15 cellular contexts compared by ENCODE assay signal in the genomic region with DNA sequence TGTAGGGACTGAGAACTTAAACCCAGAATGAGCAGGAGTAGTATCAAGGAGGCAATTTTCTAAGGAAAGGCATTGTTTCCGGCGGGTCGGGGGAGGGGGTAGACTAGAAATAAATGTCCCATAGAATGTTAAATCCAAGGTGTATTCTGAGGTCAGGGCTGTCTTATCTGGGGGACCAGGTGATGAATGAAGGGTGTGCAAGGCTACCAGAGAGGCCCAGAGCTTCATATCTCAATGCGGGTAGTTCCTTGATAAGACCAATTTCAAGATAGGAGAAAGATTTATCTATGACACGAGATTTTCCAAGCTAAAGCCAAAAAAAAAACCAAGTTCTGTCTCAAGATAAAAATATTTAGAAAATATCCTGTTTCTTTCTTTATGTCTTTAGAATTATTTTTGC. TPM values are rescaled to one million over a fixed set of nuclear protein-coding genes. Genes with fewer than 3 reads are reported as not detected.
DNase-seq lines count a peak whose midpoint lies in the region; ATAC-seq and TF ChIP-seq lines count a peak whose summit lies in the region.
"Had no signal": no experiment of that assay in that cellular context is flagged by ENCODE, and none has a peak within 500 bp of the region (broad histone marks: within the 10 kb centered on the region; RNA-seq: fewer than 3 reads in every experiment).

No MANE protein-coding gene starts in this region.

- H3K18ac ChIP-seq in mesenchymal stem cell (ENCODE audit: low read depth in 1 of 2, low read length in 2 of 2): no peak overlapping the region

- TF ChIP-seq CTCF in MCF 10A (IDR thresholded peaks at IDR 0.05; ENCODE audit: unreplicated experiment) (no peak), mammary epithelial cell (conservative IDR thresholded peaks at IDR 0.05 in 1 of 2, IDR thresholded peaks at IDR 0.05 in 1 of 2; ENCODE audit: extremely low read depth in 1 of 2, insufficient read depth in 1 of 2, low read depth in 1 of 2, low read length in 2 of 2) (no peak), CD14-positive monocyte (IDR thresholded peaks at IDR 0.05) (no peak), thyroid gland (IDR thresholded peaks at IDR 0.05) (no peak)

- H4K91ac ChIP-seq in mesenchymal stem cell (ENCODE audit: low read length): no peak overlapping the region

- POLR2A ChIA-PET in MCF 10A (lab: Yijun Ruan, JAX): interaction anchor here (0.6 to 2.4 kb wide), 8 partner anchors 8 to 197 kb away, joined by 3 to 12 read pairs (median 4); partner anchors contain the start of genes RBM4 and RCE1

- no peak overlapping the region for H2BK12ac ChIP-seq in mesenchymal stem cell (ENCODE audit: low read length in 2 of 2)

- H2AFZ ChIP-seq in mammary epithelial cell (ENCODE audit: low read depth, low read length) (no peak overlapping the region), mesenchymal stem cell (ENCODE audit: low read depth, low read length) (no peak overlapping the region)
- H2AFZ ChIP-seq: GM23248, PC-9 had no signal

- H3K9ac ChIP-seq in mammary epithelial cell (ENCODE audit: insufficient read depth, low read length) (no peak overlapping the region), adipocyte (ENCODE audit: low read length) (peak overlapping the region; percentile 75), mesenchymal stem cell (ENCODE audit: low read length) (peak overlapping the region; percentile 50)
- H3K9ac ChIP-seq: GM23248 had no signal

- H3K9me3 ChIP-seq in mammary epithelial cell (replicated peaks; ENCODE audit: insufficient read depth, low read length): no peaks in the 10 kb centered on the region
- no peaks in the 10 kb centered on the region for H3K9me3 ChIP-seq in adipocyte (ENCODE audit: control insufficient read depth, low read length)
- H3K9me3 ChIP-seq in mesenchymal stem cell (ENCODE audit: control insufficient read depth, low read length): no peaks in the 10 kb centered on the region
- no peaks in the 10 kb centered on the region for H3K9me3 ChIP-seq in thyroid gland
- H3K9me3 ChIP-seq: MG63 had no signal

- H3K14ac ChIP-seq in mesenchymal stem cell (ENCODE audit: low read length in 2 of 2): no peak overlapping the region

- CTCF ChIA-PET in MCF 10A (lab: Yijun Ruan, JAX): interaction anchor here (0.5 to 4.3 kb wide), 10 partner anchors 7 to 140 kb away, joined by 3 to 78 read pairs (median 4); no protein-coding TSS in a partner anchor
- CTCF ChIA-PET in mammary epithelial cell (lab: Charles Lee; ENCODE audit: low non-redundant PET): interaction anchor here (0.6 kb wide), 1 partner anchor 11 kb away, joined by 3 read pairs; no protein-coding TSS in a partner anchor

- H3K4me2 ChIP-seq in mammary epithelial cell (ENCODE audit: insufficient read depth, low read depth, low read length): no peak overlapping the region
- no peak overlapping the region for H3K4me2 ChIP-seq in mesenchymal stem cell (ENCODE audit: low read length, poor library complexity, severe bottlenecking)
- H3K4me2 ChIP-seq: PC-9 had no signal

- in situ Hi-C loops in mammary epithelial cell (cut with MboI; ENCODE audit: low sequenced_read_pairs in 2 of 2): loop anchor here (5.0 kb wide), 1 partner anchor 143 kb away; no protein-coding TSS in a partner anchor

- ATAC-seq in stimulated activated naive B cell treated with anti-CD40 and anti-IgM and Interleukin-4, amounts not matched to agents 10 μg/mL and 1 μg/mL and 100 μg/mL, for 72 hours (replicated peaks): no peak

- H2AK5ac ChIP-seq in mesenchymal stem cell (ENCODE audit: low read length, severe bottlenecking): no peak overlapping the region

- H3K4me3 Mint-ChIP-seq in MCF 10A (ENCODE audit: unreplicated experiment) (no peak overlapping the region), CD14-positive monocyte (no peak overlapping the region)
- no peak overlapping the region for H3K4me3 Mint-ChIP-seq in stimulated activated naive B cell treated with anti-CD40 and anti-IgM and Interleukin-4, amounts not matched to agents 10 μg/mL and 1 μg/mL and 100 μg/mL, for 72 hours

- BruUV-seq in MCF 10A (replicated peaks; lab: Mats Ljungman, UMichigan) (no TSS peak), mammary epithelial cell (replicated peaks; lab: Mats Ljungman, UMichigan) (no TSS peak)

- H3K4me1 Mint-ChIP-seq in MCF 10A (ENCODE audit: insufficient read depth, unreplicated experiment) (peaks cover 15% of the 10 kb centered on the region), CD14-positive monocyte (peaks cover 5% of the 10 kb centered on the region)
- H3K4me1 Mint-ChIP-seq in stimulated activated naive B cell treated with anti-CD40 and anti-IgM and Interleukin-4, amounts not matched to agents 10 μg/mL and 1 μg/mL and 100 μg/mL, for 72 hours: peaks cover 11 to 30% of the 10 kb centered on the region in 2 donors

- H3K4me1 ChIP-seq in mammary epithelial cell (ENCODE audit: insufficient read depth, low read length): no peaks in the 10 kb centered on the region
- H3K4me1 ChIP-seq in adipocyte (ENCODE audit: control insufficient read depth, insufficient read depth, low read length): peaks cover 21% of the 10 kb centered on the region
- H3K4me1 ChIP-seq in mesenchymal stem cell (ENCODE audit: control insufficient read depth, insufficient read depth, low read depth, low read length): no peaks in the 10 kb centered on the region
- no peaks in the 10 kb centered on the region for H3K4me1 ChIP-seq in thyroid gland

- dilution Hi-C loops in mammary epithelial cell (cut with HindIII; ENCODE audit: low sequenced_read_pairs): no loop called here

- H3K36me3 ChIP-seq in mammary epithelial cell (ENCODE audit: insufficient read depth, low read length) (peaks cover 3% of the 10 kb centered on the region), adipocyte (ENCODE audit: control insufficient read depth, insufficient read depth, low read length, severe bottlenecking) (no peaks in the 10 kb centered on the region), mesenchymal stem cell (ENCODE audit: control insufficient read depth in 1 of 2, insufficient read depth in 2 of 2, low read depth in 1 of 2, low read length in 2 of 2) (peaks cover 24 to 26% of the 10 kb centered on the region in 2 experiments), thyroid gland (no peaks in the 10 kb centered on the region)

- no peaks in the 10 kb centered on the region for H3K27me3 ChIP-seq in mammary epithelial cell (ENCODE audit: insufficient read depth, low read length)
- no peaks in the 10 kb centered on the region for H3K27me3 ChIP-seq in adipocyte (replicated peaks; ENCODE audit: control insufficient read depth, insufficient read depth, low read length)
- H3K27me3 ChIP-seq in mesenchymal stem cell (ENCODE audit: control insufficient read depth in 1 of 2, insufficient read depth in 1 of 2, low read length in 2 of 2): no peaks in the 10 kb centered on the region
- H3K27me3 ChIP-seq in thyroid gland: no peaks in the 10 kb centered on the region
- H3K27me3 ChIP-seq: MG63 had no signal

- H3K27me3 Mint-ChIP-seq in MCF 10A (ENCODE audit: insufficient read depth, unreplicated experiment) (no peaks in the 10 kb centered on the region), CD14-positive monocyte (ENCODE audit: low read depth in 3 of 3) (peaks cover 0 to 4% (median 0%) of the 10 kb centered on the region in 3 donors)
- H3K27me3 Mint-ChIP-seq in stimulated activated naive B cell treated with anti-CD40 and anti-IgM and Interleukin-4, amounts not matched to agents 10 μg/mL and 1 μg/mL and 100 μg/mL, for 72 hours: no peaks in the 10 kb centered on the region

- no peak for DNase-seq in MCF 10A (ENCODE audit: unreplicated experiment)
- no peak for DNase-seq in mammary epithelial cell
- DNase-seq in adipocyte (ENCODE audit: low read depth): no peak
- no peak for DNase-seq in mesenchymal stem cell
- DNase-seq in stimulated activated naive B cell treated with anti-CD40 and anti-IgM and Interleukin-4, amounts not matched to agents 10 μg/mL and 1 μg/mL and 100 μg/mL, for 72 hours: no peak
- DNase-seq in activated effector memory CD4-positive, alpha-beta T cell treated with Interleukin-2 at 50 U/mL for 16 hours: no peak
- no peak for DNase-seq in CD14-positive monocyte (ENCODE audit: low spot score)
- DNase-seq in thyroid gland: no peak
- DNase-seq: KG1; MG63; NK-92 treated with Interleukin-12 subunit alpha and Interleukin-12 subunit beta, amount 100 ng/mL, for 24 hours had no signal

- H3K36me3 Mint-ChIP-seq in MCF 10A (ENCODE audit: insufficient read depth, unreplicated experiment): peaks cover 34% of the 10 kb centered on the region
- H3K36me3 Mint-ChIP-seq in stimulated activated naive B cell treated with anti-CD40 and anti-IgM and Interleukin-4, amounts not matched to agents 10 μg/mL and 1 μg/mL and 100 μg/mL, for 72 hours: peaks cover 6 to 10% of the 10 kb centered on the region in 2 donors
- H3K36me3 Mint-ChIP-seq in CD14-positive monocyte: peaks cover under 1 to 11% of the 10 kb centered on the region in 2 donors

- H3K27ac ChIP-seq in mammary epithelial cell (ENCODE audit: insufficient read depth, low read depth, low read length) (no peak overlapping the region), mesenchymal stem cell (ENCODE audit: low read length, poor library complexity, severe bottlenecking) (no peak overlapping the region), thyroid gland (no peak overlapping the region)
- H3K27ac ChIP-seq: HL-60, PC-9 had no signal

- H3K4me3 ChIP-seq in mammary epithelial cell (replicated peaks in 1 of 3; ENCODE audit: insufficient read depth in 1 of 3, low read depth in 2 of 3, low read length in 3 of 3): no peak overlapping the region
- H3K4me3 ChIP-seq in adipocyte (ENCODE audit: low read length): no peak overlapping the region
- no peak overlapping the region for H3K4me3 ChIP-seq in mesenchymal stem cell (ENCODE audit: insufficient read depth in 1 of 2, low read depth in 1 of 2, low read length in 2 of 2)
- no peak overlapping the region for H3K4me3 ChIP-seq in thyroid gland (replicated peaks in 1 of 3)
- H3K4me3 ChIP-seq: GM12878, GM23248, MG63, PC-9 had no signal

- H3K9me3 Mint-ChIP-seq in MCF 10A (ENCODE audit: unreplicated experiment) (no peaks in the 10 kb centered on the region), CD14-positive monocyte (no peaks in the 10 kb centered on the region)
- H3K9me3 Mint-ChIP-seq in stimulated activated naive B cell treated with anti-CD40 and anti-IgM and Interleukin-4, amounts not matched to agents 10 μg/mL and 1 μg/mL and 100 μg/mL, for 72 hours: no peaks in the 10 kb centered on the region

- TF ChIP-seq POLR2A in thyroid gland (IDR thresholded peaks at IDR 0.05): no peak

- H3K79me1 ChIP-seq in mesenchymal stem cell (replicated peaks; ENCODE audit: low read length, poor library complexity, severe bottlenecking): peaks cover 15% of the 10 kb centered on the region

- H2BK5ac ChIP-seq in mesenchymal stem cell (ENCODE audit: low read depth, low read length, poor library complexity, severe bottlenecking): no peak overlapping the region

- H3K27ac Mint-ChIP-seq in MCF 10A (ENCODE audit: low read depth, unreplicated experiment) (peak overlapping the region; percentile 23), CD14-positive monocyte (peak overlapping the region in 1 of 7 donors; percentile 46)
- H3K27ac Mint-ChIP-seq in stimulated activated naive B cell treated with anti-CD40 and anti-IgM and Interleukin-4, amounts not matched to agents 10 μg/mL and 1 μg/mL and 100 μg/mL, for 72 hours: peak overlapping the region; percentile 83

- intact Hi-C loops in MCF 10A (cut with micrococcal nuclease) (loop anchor here (1.0 to 10.0 kb wide), 3 partner anchors 110 to 427 kb away; partner anchors contain the start of gene SPTBN2), mammary epithelial cell (cut with micrococcal nuclease) (loop anchor here (1.0 to 2.0 kb wide), 4 partner anchors 141 to 427 kb away; no protein-coding TSS in a partner anchor), CD14-positive monocyte (cut with micrococcal nuclease) (loop anchor here (1.0 to 10.0 kb wide), 5 partner anchors 140 to 428 kb away; no protein-coding TSS in a partner anchor), thyroid gland (cut with DNase I) (loop anchor here (5.0 kb wide), 1 partner anchor 143 kb away; no protein-coding TSS in a partner anchor)

- H2BK120ac ChIP-seq in mesenchymal stem cell (ENCODE audit: low read depth, low read length): no peak overlapping the region

- WGBS in mammary epithelial cell (ENCODE audit: low coverage, missing lambda C conversion rate): 76% methylated on average over 5 of the region's 5 CpGs
- WGBS in mesenchymal stem cell: 97% methylated on average over 3 of the region's 5 CpGs
- 78 to 85% methylated on average over 5 of the region's 5 CpGs for WGBS in thyroid gland, 2 donors

- H4K20me1 ChIP-seq in mammary epithelial cell (ENCODE audit: insufficient read depth, low read length): no peaks in the 10 kb centered on the region

- no peak overlapping the region for H3K4ac ChIP-seq in mesenchymal stem cell (ENCODE audit: low read depth in 1 of 2, low read length in 2 of 2)

- H3K23ac ChIP-seq in mesenchymal stem cell (ENCODE audit: low read length in 2 of 2): no peak overlapping the region

- peaks cover 6% of the 10 kb centered on the region for H3K79me2 ChIP-seq in mammary epithelial cell (ENCODE audit: insufficient read depth, low read length)

- no peak overlapping the region for H4K8ac ChIP-seq in mesenchymal stem cell (ENCODE audit: low read length)

- H2BK15ac ChIP-seq in mesenchymal stem cell (ENCODE audit: low read depth, poor library complexity, severe bottlenecking): no peak overlapping the region

RNA-seq across cellular contexts. Expression of gene RCE1, which starts 8.3 kb away (rescaled TPM):
- total RNA-seq in MCF 10A (2022) (23.3 and 27.7 TPM in 2 replicates), mammary epithelial cell (10 to 100 TPM; 19.0 to 21.0 TPM), thyroid gland (10 to 100 TPM; 10.8 to 23.6 (median 16.1) TPM)
- polyA plus RNA-seq in mammary epithelial cell (20.8 TPM), CD14-positive monocyte (10 to 100 TPM; 20.3 to 22.8 TPM)
- 30.3 TPM for polyA minus RNA-seq in mammary epithelial cell
- polyA plus RNA-seq in mesenchymal stem cell (2013, experiment 1 of 2): 11.2 TPM
- 10.9 TPM for polyA plus RNA-seq in mesenchymal stem cell (2013, experiment 2 of 2)

RNA-seq across cellular contexts. Expression of gene LRFN4, which starts 21.9 kb away (rescaled TPM):
- total RNA-seq in MCF 10A (2022) (30.4 and 39.9 TPM in 2 replicates), mammary epithelial cell (10 to 100 TPM; 21.3 to 26.2 TPM), thyroid gland (1 to 10 TPM; 4.7 to 7.5 (median 5.9) TPM)
- polyA plus RNA-seq in mammary epithelial cell (11.3 TPM), CD14-positive monocyte (1 to 10 TPM; 1.0 to 1.7 TPM)
- 1.3 TPM for polyA minus RNA-seq in mammary epithelial cell
- 16.0 TPM for polyA plus RNA-seq in mesenchymal stem cell (2013, experiment 1 of 2)
- polyA plus RNA-seq in mesenchymal stem cell (2013, experiment 2 of 2): 15.3 TPM
